In genomic region chr11:66694732-66695207, GRCh38 we compare ENCODE assay signal across 8 cellular contexts. TPM values are rescaled to one million over a fixed set of nuclear protein-coding genes. Genes with fewer than 3 reads are reported as not detected.
A peak's percentile ranks its signal among the peaks of the same experiment; 100 is the strongest.
DNase-seq lines count a peak whose midpoint lies in the region; TF ChIP-seq lines count a peak whose summit lies in the region.

No MANE protein-coding gene starts in this region.

- in situ Hi-C loops in ACHN (cut with HindIII; ENCODE audit: low pct_ligation_motif_present, low pct_unique_long_range_greater_than_20kb, low sequenced_read_pairs), result loop anchor here (25.0 kb wide), 1 partner anchor 282 kb away; the partner anchor contains the start of gene NPAS4

- H3K4me1 ChIP-seq in cardiac muscle cell (ENCODE audit: low read depth) (no peaks in the 10 kb centered on the region), uterus (no peaks in the 10 kb centered on the region)

- H3K36me3 Mint-ChIP-seq in progenitor cell of endocrine pancreas (ENCODE audit: insufficient read depth), result peaks cover 20% of the 10 kb centered on the region

- TF ChIP-seq CTCF in GM20000 (IDR thresholded peaks at IDR 0.05; ENCODE audit: extremely low read depth, missing control alignments) (peak; percentile 75), SU-DHL-6 (IDR thresholded peaks at IDR 0.05; ENCODE audit: insufficient read depth, low read length, poor library complexity, severe bottlenecking) (peak; percentile 90), cardiac muscle cell (IDR thresholded peaks at IDR 0.05; ENCODE audit: low read depth, low read length) (peak; percentile 99), progenitor cell of endocrine pancreas (IDR thresholded peaks at IDR 0.05; ENCODE audit: unreplicated experiment) (peak; percentile 95), uterus (IDR thresholded peaks at IDR 0.05) (peak; percentile 79 to 95 (median 91))

- no peak overlapping the region for H3K9ac ChIP-seq in SU-DHL-6 (ENCODE audit: low read length)

- H3K36me3 ChIP-seq in SU-DHL-6 (ENCODE audit: low read length) (no peaks in the 10 kb centered on the region), cardiac muscle cell (no peaks in the 10 kb centered on the region), uterus (no peaks in the 10 kb centered on the region)

- no peak overlapping the region for H3K27ac Mint-ChIP-seq in progenitor cell of endocrine pancreas

- no peaks in the 10 kb centered on the region for H3K27me3 ChIP-seq in SU-DHL-6 (ENCODE audit: low read length)
- no peaks in the 10 kb centered on the region for H3K27me3 ChIP-seq in cardiac muscle cell
- no peaks in the 10 kb centered on the region for H3K27me3 ChIP-seq in uterus

- H3K4me3 ChIP-seq in SU-DHL-6 (ENCODE audit: insufficient read depth, low read length, poor library complexity, severe bottlenecking) (no peak overlapping the region), cardiac muscle cell (no peak overlapping the region), uterus (no peak overlapping the region)

- peak; percentile 94 for DNase-seq in ACHN
- peak; percentile 93 for DNase-seq in GM20000 (ENCODE audit: low spot score)
- DNase-seq in NCI-H146 treated with DMSO at 0.1 percent for 48 hours (lab: John Stamatoyannopoulos, UW; ENCODE audit: unreplicated experiment), result peak; percentile 79
- peak; percentile 66 for DNase-seq in activated naive CD8-positive, alpha-beta T cell treated with anti-CD3 and anti-CD28 coated beads, Interleukin-2, amount 50 U/mL, for 16 hours (ENCODE audit: low read depth, low spot score)
- peak; percentile 94 to 98 for DNase-seq in cardiac muscle cell (ENCODE audit: low read depth in 1 of 2, low spot score in 1 of 2)
- DNase-seq in progenitor cell of endocrine pancreas (ENCODE audit: low spot score, unreplicated experiment), result peak; percentile 88
- DNase-seq in uterus, result peak; percentile 77 to 86

- H2AFZ ChIP-seq in SU-DHL-6 (ENCODE audit: low read depth, low read length, severe bottlenecking), result peak overlapping the region; percentile 56

- H3K9me3 Mint-ChIP-seq in progenitor cell of endocrine pancreas (ENCODE audit: low read depth), result no peaks in the 10 kb centered on the region

- intact Hi-C loops in uterus (cut with DNase I; ENCODE audit: low total_unique reads), result no loop called here

- H3K9me3 ChIP-seq in SU-DHL-6 (ENCODE audit: insufficient read depth, low read length), result no peaks in the 10 kb centered on the region
- no peaks in the 10 kb centered on the region for H3K9me3 ChIP-seq in cardiac muscle cell (ENCODE audit: low read depth)
- no peaks in the 10 kb centered on the region for H3K9me3 ChIP-seq in uterus

- H3K4me1 Mint-ChIP-seq in progenitor cell of endocrine pancreas (ENCODE audit: low read depth), result no peaks in the 10 kb centered on the region

- no peak overlapping the region for H3K4me3 Mint-ChIP-seq in progenitor cell of endocrine pancreas (ENCODE audit: low read depth)

- H3K9me2 ChIP-seq in SU-DHL-6 (replicated peaks; ENCODE audit: insufficient read depth, low read length), result no peaks in the 10 kb centered on the region

- H4K20me1 ChIP-seq in SU-DHL-6 (ENCODE audit: low read depth, low read length), result no peaks in the 10 kb centered on the region

- no peak overlapping the region for H3K27ac ChIP-seq in SU-DHL-6 (ENCODE audit: low read depth, low read length)
- H3K27ac ChIP-seq in cardiac muscle cell, result peak overlapping the region; percentile 6
- no peak overlapping the region for H3K27ac ChIP-seq in uterus

- no peaks in the 10 kb centered on the region for H3K79me2 ChIP-seq in SU-DHL-6 (ENCODE audit: insufficient read depth, low read length)

- H3K4me2 ChIP-seq in SU-DHL-6 (ENCODE audit: low read depth, low read length, poor library complexity, severe bottlenecking), result no peak overlapping the region

- H3F3A ChIP-seq in SU-DHL-6 (ENCODE audit: insufficient read depth), result no peaks in the 10 kb centered on the region

- TF ChIP-seq POLR2A in uterus (IDR thresholded peaks at IDR 0.05), result no peak

- H3K27me3 Mint-ChIP-seq in progenitor cell of endocrine pancreas, result no peaks in the 10 kb centered on the region

RNA-seq across cellular contexts. Expression of gene RBM4B, which starts 17.1 kb away (rescaled TPM):
- 25.7 and 30.2 TPM in 2 replicates for total RNA-seq in cardiac muscle cell
- 62.3 and 62.6 TPM in 2 replicates for polyA plus RNA-seq in cardiac muscle cell
- 71.0 and 71.7 TPM in 2 replicates for total RNA-seq in progenitor cell of endocrine pancreas
- 10 to 100 TPM in 3 of 4 donors, 1 to 10 TPM in 1; 5.0 to 60.3 (median 20.1) TPM for total RNA-seq in uterus

RNA-seq across cellular contexts. Expression of gene SPTBN2, which starts 34.2 kb away (rescaled TPM):
- total RNA-seq in cardiac muscle cell (23.1 and 27.4 TPM in 2 replicates), progenitor cell of endocrine pancreas (54.0 and 55.0 TPM in 2 replicates), uterus (10 to 100 TPM in 1 of 4 donors, 1 to 10 TPM in 1, under 1 TPM in 2; under 0.01 to 31.0 (median 1.6) TPM)
- 6.0 and 15.0 TPM in 2 replicates for polyA plus RNA-seq in cardiac muscle cell

RNA-seq across cellular contexts. Expression of gene RBM4, which starts 56.3 kb away (rescaled TPM):
- total RNA-seq in cardiac muscle cell, result 142 and 146 TPM in 2 replicates
- 206 and 241 TPM in 2 replicates for polyA plus RNA-seq in cardiac muscle cell
- total RNA-seq in progenitor cell of endocrine pancreas, result 239 and 258 TPM in 2 replicates
- 100 to 1,000 TPM in 2 of 4 donors, 10 to 100 TPM in 2; 32.4 to 146 (median 94.8) TPM for total RNA-seq in uterus
